8 cellular contexts compared by ENCODE assay signal in the genomic region with DNA sequence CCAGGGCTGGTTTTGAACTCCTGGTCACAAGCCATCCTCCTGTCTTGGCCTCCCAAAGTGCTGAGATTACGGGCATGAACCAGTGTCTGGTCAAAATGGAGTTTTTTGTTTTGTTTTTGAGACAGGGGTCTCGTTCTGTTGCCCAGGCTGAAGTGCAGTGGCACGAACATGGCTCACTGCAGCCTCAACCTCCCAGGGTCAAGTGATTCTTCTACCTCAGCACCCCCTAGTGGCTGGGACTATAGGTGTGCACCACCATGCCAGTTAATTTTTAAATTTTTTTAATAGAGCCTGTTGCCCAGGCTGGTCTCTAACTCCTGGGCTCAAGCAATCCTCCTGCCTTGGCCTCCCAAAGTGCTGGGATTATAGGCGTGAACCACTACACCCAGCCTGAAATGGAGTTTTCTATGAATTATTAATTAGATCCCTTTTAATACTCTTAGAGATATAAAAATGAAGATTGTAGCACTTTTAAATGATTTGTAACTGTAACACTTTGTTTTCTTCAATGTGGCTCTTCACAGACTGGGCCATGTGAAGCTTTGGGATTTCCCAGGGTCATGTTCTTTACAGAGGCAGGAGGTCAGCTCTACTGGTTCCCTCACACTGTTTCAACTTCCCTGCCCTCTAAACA. TPM values are rescaled to one million over a fixed set of nuclear protein-coding genes. Genes with fewer than 3 reads are reported as not detected.
A peak's percentile ranks its signal among the peaks of the same experiment; 100 is the strongest.
DNase-seq lines count a peak whose midpoint lies in the region; ATAC-seq and TF ChIP-seq lines count a peak whose summit lies in the region.

No MANE protein-coding gene starts in this region.

- H3K4me1 ChIP-seq in BE2C: no peaks in the 10 kb centered on the region
- H3K4me1 ChIP-seq in HEK293 (ENCODE audit: control insufficient read depth, insufficient read depth, low read length): no peaks in the 10 kb centered on the region
- peaks cover 48% of the 10 kb centered on the region for H3K4me1 ChIP-seq in adipocyte (ENCODE audit: control insufficient read depth, insufficient read depth, low read length)

- DNase-seq in BE2C (peak; percentile 55), adipocyte (ENCODE audit: low read depth) (peak; percentile 64), left lobe of liver (ENCODE audit: low spot score) (no peak), NCI-H146 (lab: John Stamatoyannopoulos, UW) (no peak)

- CTCF ChIA-PET in HEK293 (lab: Yijun Ruan, JAX): interaction anchor here (0.6 to 6.3 kb wide), 21 partner anchors 11 to 706 kb away, joined by 3 to 103 read pairs (median 5); a partner anchor contains a TSS

- H3K36me3 ChIP-seq in BE2C: no peaks in the 10 kb centered on the region
- H3K36me3 ChIP-seq in HEK293 (ENCODE audit: control insufficient read depth in 2 of 2, insufficient read depth in 1 of 2, low read length in 2 of 2): no peaks in the 10 kb centered on the region
- H3K36me3 ChIP-seq in adipocyte (ENCODE audit: control insufficient read depth, insufficient read depth, low read length, severe bottlenecking): no peaks in the 10 kb centered on the region

- H3K27ac ChIP-seq in HEK293 (ENCODE audit: extremely low read depth, low read depth, low read length): no peak overlapping the region

- H3K4me3 ChIP-seq in BE2C (ENCODE audit: low read depth, low read length): no peak overlapping the region
- H3K4me3 ChIP-seq in HEK293 (ENCODE audit: low read depth, low read length): no peak overlapping the region
- H3K4me3 ChIP-seq in adipocyte (ENCODE audit: low read length): no peak overlapping the region

- POLR2A ChIA-PET in HEK293 (lab: Yijun Ruan, JAX): interaction anchor here (1.4 to 1.6 kb wide), 2 partner anchors 33 to 60 kb away, joined by 3 to 4 read pairs; a partner anchor contains a TSS

- TF ChIP-seq CTCF in BE2C (IDR thresholded peaks at IDR 0.05; ENCODE audit: low read depth, low read length) (peak; percentile 65), HEK293 (tag by site-specific recombination; IDR thresholded peaks at IDR 0.05) (peak; percentile 22; the same call in 1 of the 2 replicates)

- H3K9me3 ChIP-seq in BE2C (no peaks in the 10 kb centered on the region), HEK293 (ENCODE audit: control insufficient read depth, insufficient read depth, low read depth, low read length) (no peaks in the 10 kb centered on the region), adipocyte (ENCODE audit: control insufficient read depth, low read length) (no peaks in the 10 kb centered on the region)

- ATAC-seq in left lobe of liver (peak; percentile 40), GM18873 (IDR thresholded peaks at IDR 0.05; ENCODE audit: low FRiP score, unreplicated experiment) (no peak), GM19351 (IDR thresholded peaks at IDR 0.05; ENCODE audit: unreplicated experiment) (no peak), GM21786 (IDR thresholded peaks at IDR 0.05; ENCODE audit: unreplicated experiment) (no peak)

- H3K9ac ChIP-seq in adipocyte (ENCODE audit: low read length): peak overlapping the region; percentile 86

- H3K27me3 ChIP-seq in BE2C: no peaks in the 10 kb centered on the region
- no peaks in the 10 kb centered on the region for H3K27me3 ChIP-seq in adipocyte (replicated peaks; ENCODE audit: control insufficient read depth, insufficient read depth, low read length)

TF ChIP-seq in HEK293, 187 proteins besides CTCF, POLR2A, EP300 and RAD21:
- TF ChIP-seq ZNF654 (tag by site-specific recombination; IDR thresholded peaks at IDR 0.05; ENCODE audit: low read depth) (peak; percentile 23), ZNF223 (tag by site-specific recombination; IDR thresholded peaks at IDR 0.05) (no peak), WT1 (tag by site-specific recombination; IDR thresholded peaks at IDR 0.05) (no peak), ZNF221 (tag by site-specific recombination; IDR thresholded peaks at IDR 0.05; ENCODE audit: borderline replicate concordance) (no peak), ZNF2 (tag by site-specific recombination; IDR thresholded peaks at IDR 0.05) (0 out of 2 replicates have a peak, but pooled peaks have one; percentile 26), ZNF174 (tag by site-specific recombination; IDR thresholded peaks at IDR 0.05) (no peak), ZNF777 (tag by site-specific recombination; IDR thresholded peaks at IDR 0.05; ENCODE audit: borderline replicate concordance) (no peak), ZNF660 (tag by site-specific recombination; IDR thresholded peaks at IDR 0.05) (no peak)

RNA-seq across cellular contexts. Expression of a gene that starts 32.6 kb away (rescaled TPM):
- polyA plus RNA-seq in BE2C (2012; ENCODE audit: insufficient read depth, insufficient read length, low read depth): 221 TPM
- total RNA-seq in left lobe of liver: 90.7 TPM

RNA-seq across cellular contexts. Expression of a gene that starts 39.1 kb away (rescaled TPM):
- polyA plus RNA-seq in BE2C (2012; ENCODE audit: insufficient read depth, insufficient read length, low read depth): 57.7 TPM
- total RNA-seq in left lobe of liver: 72.9 TPM

RNA-seq across cellular contexts. Expression of a gene that starts 52.4 kb away (rescaled TPM):
- 163 TPM for polyA plus RNA-seq in BE2C (2012; ENCODE audit: insufficient read depth, insufficient read length, low read depth)
- total RNA-seq in left lobe of liver: 90.0 TPM

Comparison
In these comparisons a context has a peak if more than half of its experiments do, and no peak if none do; other contexts are left out.
1. DNase-seq: peak in BE2C (single experiment) and adipocyte (single experiment); none in left lobe of liver (single experiment) and NCI-H146 (single experiment).